8 cellular contexts compared by ENCODE assay signal in genomic region chr1:231334079-231334666, GRCh38. TPM values are rescaled to one million over a fixed set of nuclear protein-coding genes. Genes with fewer than 3 reads are reported as not detected.
DNase-seq lines count a peak whose midpoint lies in the region; ATAC-seq and TF ChIP-seq lines count a peak whose summit lies in the region.

No MANE protein-coding gene starts in this region.

- H3K27me3 Mint-ChIP-seq in chondrocyte (ENCODE audit: low read depth) (no peaks in the 10 kb centered on the region), osteocyte (ENCODE audit: unreplicated experiment) (no peaks in the 10 kb centered on the region)

- DNase-seq in GM13976 (ENCODE audit: low spot score) (peak; percentile 39), chondrocyte (ENCODE audit: low spot score) (no peak), osteocyte (ENCODE audit: extremely low spot score, unreplicated experiment) (no peak), NCI-H526 (lab: John Stamatoyannopoulos, UW) (no peak), NCI-H748 treated with DMSO at 0.1 percent for 48 hours (lab: John Stamatoyannopoulos, UW) (no peak), erythroblast (lab: John Stamatoyannopoulos, UW) (no peak)

- no peak for TF ChIP-seq CTCF in GM13976 (IDR thresholded peaks at IDR 0.05; ENCODE audit: borderline replicate concordance, control extremely low read depth, extremely low read depth, insufficient read depth, missing control alignments)
- no peak for TF ChIP-seq CTCF in chondrocyte (IDR thresholded peaks at IDR 0.05)
- TF ChIP-seq CTCF in osteocyte (IDR thresholded peaks at IDR 0.05), result no peak

- H3K4me3 Mint-ChIP-seq in chondrocyte (ENCODE audit: unreplicated experiment), result peak overlapping the region; percentile 61
- peak overlapping the region; percentile 60 for H3K4me3 Mint-ChIP-seq in osteocyte (ENCODE audit: unreplicated experiment)

- no peak overlapping the region for H3K27ac Mint-ChIP-seq in chondrocyte (ENCODE audit: unreplicated experiment)
- H3K27ac Mint-ChIP-seq in osteocyte (ENCODE audit: unreplicated experiment), result no peak overlapping the region

- ATAC-seq in HG03575 (IDR thresholded peaks at IDR 0.05; ENCODE audit: extremely low read depth, insufficient number of reproducible peaks, low FRiP score, unreplicated experiment), result peak; percentile 27
- no peak for ATAC-seq in HG03045 (IDR thresholded peaks at IDR 0.05; ENCODE audit: unreplicated experiment)

- H3K4me1 Mint-ChIP-seq in chondrocyte (ENCODE audit: low read depth) (peaks cover 55% of the 10 kb centered on the region), osteocyte (ENCODE audit: unreplicated experiment) (peaks cover 50% of the 10 kb centered on the region)

- H3K36me3 Mint-ChIP-seq in chondrocyte (ENCODE audit: low read depth), result peaks cover 6% of the 10 kb centered on the region
- H3K36me3 Mint-ChIP-seq in osteocyte (ENCODE audit: unreplicated experiment), result peaks cover 14% of the 10 kb centered on the region

- H3K9me3 Mint-ChIP-seq in chondrocyte (ENCODE audit: low read depth) (no peaks in the 10 kb centered on the region), osteocyte (ENCODE audit: unreplicated experiment) (no peaks in the 10 kb centered on the region)

- no peak for TF ChIP-seq POLR2A in erythroblast (IDR thresholded peaks at IDR 0.05; ENCODE audit: low read length)

- in situ Hi-C loops in GM13976 (cut with MboI; ENCODE audit: low sequenced_read_pairs, unreplicated experiment), result no loop called here

RNA-seq across cellular contexts. Expression of gene EXOC8, which starts 3.5 kb away (rescaled TPM):
- total RNA-seq in chondrocyte (13.2 to 15.6 TPM (median 13.8 TPM) in 3 replicates), osteocyte (13.4 and 14.8 TPM in 2 replicates)

RNA-seq across cellular contexts. Expression of gene SPRTN, which starts 3.9 kb away (rescaled TPM):
- total RNA-seq in chondrocyte, result 11.8 to 16.4 TPM (median 15.0 TPM) in 3 replicates
- total RNA-seq in osteocyte, result 13.5 and 14.7 TPM in 2 replicates
